10 cellular contexts compared by ENCODE assay signal in genomic region chr6:35669441-35669776, GRCh38. TPM values are rescaled to one million over a fixed set of nuclear protein-coding genes. Genes with fewer than 3 reads are reported as not detected.
DNase-seq lines count a peak whose midpoint lies in the region; ATAC-seq, FAIRE-seq and TF ChIP-seq lines count a peak whose summit lies in the region.
"Had no signal": no experiment of that assay in that cellular context is flagged by ENCODE, and none has a peak within 500 bp of the region (broad histone marks: within the 10 kb centered on the region; RNA-seq: fewer than 3 reads in every experiment).

No MANE protein-coding gene starts in this region.

- ATAC-seq in A549: no peak
- ATAC-seq in GM18520 (IDR thresholded peaks at IDR 0.05; ENCODE audit: unreplicated experiment): peak; percentile 43

- no peak overlapping the region; a peak in 1 of 6 replicates for H3K27ac ChIP-seq in A549
- H3K27ac ChIP-seq: SJSA1 had no signal

- H3K9me3 ChIP-seq in A549: no peaks in the 10 kb centered on the region
- H3K9me3 ChIP-seq: SJSA1 had no signal

- H3K4me2 ChIP-seq in A549: peak overlapping the region; percentile 74

- DNase-seq in A549 (ENCODE audit: low read depth in 1 of 2, low spot score in 1 of 2) (no peak), hepatic stellate cell (ENCODE audit: low spot score) (peak; percentile 37), retina (no peak), inferior parietal cortex (ENCODE audit: extremely low spot score) (no peak), activated gamma-delta T cell (lab: John Stamatoyannopoulos, UW) (no peak), putamen (ENCODE audit: low spot score) (no peak)
- DNase-seq: mesendoderm had no signal

- CTCF ChIA-PET in A549 (lab: Yijun Ruan, JAX): interaction anchor here (1.3 to 2.1 kb wide), 3 partner anchors 11 to 67 kb away, joined by 3 to 9 read pairs (median 4); partner anchors contain the start of gene ARMC12

- no peak for FAIRE-seq in A549 (lab: Jason Lieb, UNC)

- H3K4me1 ChIP-seq in A549: peaks cover 14% of the 10 kb centered on the region; the same call in 1 of the 3 replicates
- H3K4me1 ChIP-seq: SJSA1 had no signal

- POLR2A ChIA-PET in A549 (lab: Yijun Ruan, JAX): no interaction called here

- no peak for TF ChIP-seq RAD21 in A549 (conservative IDR thresholded peaks at IDR 0.05 in 1 of 2, IDR thresholded peaks at IDR 0.05 in 1 of 2)

- WGBS in A549 (ENCODE audit: missing lambda C conversion rate): 34% methylated on average over 1 of the region's 1 CpG

- H3K4me3 ChIP-seq in A549: no peak overlapping the region
- peak overlapping the region; percentile 26 for H3K4me3 ChIP-seq in WI38 (ENCODE audit: low read depth, low read length)
- H3K4me3 ChIP-seq: SJSA1 had no signal

- no peak for TF ChIP-seq EP300 in A549 (IDR thresholded peaks at IDR 0.05)

- TF ChIP-seq CTCF in A549 (IDR thresholded peaks at IDR 0.05): no peak
- TF ChIP-seq CTCF in WI38 (IDR thresholded peaks at IDR 0.05; ENCODE audit: low read depth, low read length): no peak

- no peak for TF ChIP-seq POLR2A in A549 (IDR thresholded peaks at IDR 0.05; ENCODE audit: low read length)

TF ChIP-seq in A549, 52 proteins besides CTCF, POLR2A, EP300 and RAD21:
- TF ChIP-seq HMGXB4 (CRISPR knock-in tag; IDR thresholded peaks at IDR 0.05; ENCODE audit: borderline replicate concordance): no peak
- no peak for TF ChIP-seq CHD4 (IDR thresholded peaks at IDR 0.05; ENCODE audit: borderline replicate concordance)
- TF ChIP-seq CBX8 (IDR thresholded peaks at IDR 0.05): no peak
- no peak for TF ChIP-seq TFCP2L1 (CRISPR knock-in tag; IDR thresholded peaks at IDR 0.05)
- no peak for TF ChIP-seq FOXS1 (CRISPR knock-in tag; IDR thresholded peaks at IDR 0.05)
- TF ChIP-seq KDM5A (IDR thresholded peaks at IDR 0.05): no peak
- no peak for TF ChIP-seq ZSCAN20 (CRISPR knock-in tag; IDR thresholded peaks at IDR 0.05)
- TF ChIP-seq ATOH8 (CRISPR knock-in tag; IDR thresholded peaks at IDR 0.05; ENCODE audit: low read depth): no peak
- no peak for TF ChIP-seq CBX2 (IDR thresholded peaks at IDR 0.05; ENCODE audit: borderline replicate concordance, low read depth)
- TF ChIP-seq JUNB (IDR thresholded peaks at IDR 0.05): no peak
- no peak for TF ChIP-seq MAZ (IDR thresholded peaks at IDR 0.05; ENCODE audit: borderline replicate concordance, low read depth, low read length)
- no peak for TF ChIP-seq PHF8 (IDR thresholded peaks at IDR 0.05; ENCODE audit: borderline replicate concordance, low read depth)
- no peak for TF ChIP-seq NPAS2 (CRISPR knock-in tag; IDR thresholded peaks at IDR 0.05; ENCODE audit: borderline replicate concordance)
- no peak for TF ChIP-seq RARB (CRISPR knock-in tag; IDR thresholded peaks at IDR 0.05)
TF ChIP-seq in A549: peak in this region for 0.

RNA-seq across cellular contexts. Expression of gene FKBP5, which starts 19.3 kb away (rescaled TPM):
- polyA plus RNA-seq in A549 (2011; rRNA removed): 10.9 and 11.7 TPM in 2 replicates
- polyA plus RNA-seq in A549 (2012; cell fraction: cytosol; rRNA removed): 3.4 and 3.9 TPM in 2 replicates
- 1.5 and 2.3 TPM in 2 replicates for polyA plus RNA-seq in A549 (2012; cell fraction: nucleus; rRNA removed)
- 7.7 to 9.5 TPM (median 8.4 TPM) in 3 replicates for polyA plus RNA-seq in A549 (2017; fragmentation: RNase III; extraction: RNeasy Plus Mini Kit Qiagen cat#74134 plus additional on column Dnase treatment)
- 3.1 and 4.9 TPM in 2 replicates for polyA minus RNA-seq in A549 (2011; rRNA and poly(A)+ RNA removed)
